In genomic region chr7:55179897-55180682, GRCh38 we compare ENCODE assay signal across 29 cellular contexts.
A peak's percentile ranks its signal among the peaks of the same experiment; 100 is the strongest.
DNase-seq lines count a peak whose midpoint lies in the region; ATAC-seq and TF ChIP-seq lines count a peak whose summit lies in the region.
"Had no signal": no experiment of that assay in that cellular context is flagged by ENCODE, and none has a peak within 500 bp of the region (broad histone marks: within the 10 kb centered on the region; RNA-seq: fewer than 3 reads in every experiment).

No MANE protein-coding gene starts in this region.

- TF ChIP-seq CTCF in Caco-2 (IDR thresholded peaks at IDR 0.05; ENCODE audit: insufficient read depth in 1 of 2, low read depth in 1 of 2, low read length in 1 of 2, severe bottlenecking in 1 of 2, unreplicated experiment in 1 of 2) (no peak), brain (conservative IDR thresholded peaks at IDR 0.05) (no peak), nephron (IDR thresholded peaks at IDR 0.05; ENCODE audit: unreplicated experiment in 3 of 3) (no peak)

- BruUV-seq in Caco-2 (replicated peaks; lab: Mats Ljungman, UMichigan), result no TSS peak

- H3K9me3 ChIP-seq in Caco-2, result no peaks in the 10 kb centered on the region
- H3K9me3 ChIP-seq: esophagus muscularis mucosa, psoas muscle, tibial artery had no signal

- CTCF ChIA-PET in Caco-2 (lab: Charles Lee), result interaction anchor here (0.8 to 2.4 kb wide), 5 partner anchors 70 to 392 kb away, joined by 3 to 34 read pairs (median 4); no protein-coding TSS in a partner anchor
- CTCF ChIA-PET in activated CD4-positive, alpha-beta T cell treated with anti-CD3 and anti-CD28 coated beads, Interleukin-2, amount 10 ng/mL, durations not matched to agents 7 days and 5 days (lab: Charles Lee), result no interaction called here

- H3K9me3 Mint-ChIP-seq in Caco-2 (ENCODE audit: unreplicated experiment) (no peaks in the 10 kb centered on the region), brain (no peaks in the 10 kb centered on the region), nephron (no peaks in the 10 kb centered on the region), immature natural killer cell (no peaks in the 10 kb centered on the region)
- no peaks in the 10 kb centered on the region for H3K9me3 Mint-ChIP-seq in activated CD4-positive, alpha-beta T cell treated with anti-CD3 and anti-CD28 coated beads, Interleukin-2, amount 10 ng/mL, durations not matched to agents 7 days and 5 days
- H3K9me3 Mint-ChIP-seq: activated CD4-positive, alpha-beta memory T cell treated with anti-CD3 and anti-CD28 coated beads, Interleukin-2, amount 10 ng/mL, durations not matched to agents 7 days and 5 days; naive thymus-derived CD4-positive, alpha-beta T cell had no signal

- DNase-seq in Caco-2 (peak in 1 of 2 experiments; percentile 9), NCI-H1694 (lab: John Stamatoyannopoulos, UW) (peak; percentile 80), immature natural killer cell (no peak), UCSD-AML1 (lab: John Stamatoyannopoulos, UW; ENCODE audit: unreplicated experiment) (no peak)
- no peak for DNase-seq in activated CD4-positive, alpha-beta T cell treated with anti-CD3 and anti-CD28 coated beads, Interleukin-2, amount 10 ng/mL, durations not matched to agents 7 days and 5 days
- DNase-seq: ACHN; activated CD4-positive, alpha-beta memory T cell treated with anti-CD3 and anti-CD28 coated beads, Interleukin-2, amount 10 ng/mL, durations not matched to agents 7 days and 5 days; activated effector memory CD4-positive, alpha-beta T cell treated with Interleukin-2 at 50 U/mL for 16 hours; anterior cingulate cortex; cortex of kidney; DMS79 treated with DMSO at 0.1 percent for 48 hours; hypothalamus; left ventricle myocardium superior; midbrain; naive thymus-derived CD4-positive, alpha-beta T cell; NCI-H187; NCI-H524 treated with DMSO at 0.1 percent for 48 hours; nucleus accumbens; PC-9; psoas muscle; SIG-M5; T-helper 1 cell; tibial artery had no signal

- peaks cover 70% of the 10 kb centered on the region for H3K4me1 ChIP-seq in Caco-2

- POLR2A ChIA-PET in Caco-2 (lab: Charles Lee), result no interaction called here
- POLR2A ChIA-PET in activated CD4-positive, alpha-beta T cell treated with anti-CD3 and anti-CD28 coated beads, Interleukin-2, amount 10 ng/mL, durations not matched to agents 7 days and 5 days (lab: Charles Lee), result no interaction called here

- no peak for ATAC-seq in HG02623 (IDR thresholded peaks at IDR 0.05; ENCODE audit: unreplicated experiment)
- ATAC-seq: activated CD4-positive, CD25-positive, alpha-beta regulatory T cell treated with anti-CD3 and anti-CD28 coated beads, Interleukin-2, amount 50 U/mL, for 24 hours; left ventricle myocardium superior; naive thymus-derived CD4-positive, alpha-beta T cell; psoas muscle had no signal

- peak overlapping the region; percentile 68 for H3K4me3 Mint-ChIP-seq in Caco-2 (ENCODE audit: unreplicated experiment)
- H3K4me3 Mint-ChIP-seq in brain, result no peak overlapping the region
- H3K4me3 Mint-ChIP-seq in nephron, result peak overlapping the region in 2 of 3 experiments; percentile 48 to 60
- no peak overlapping the region for H3K4me3 Mint-ChIP-seq in immature natural killer cell
- no peak overlapping the region for H3K4me3 Mint-ChIP-seq in activated CD4-positive, alpha-beta T cell treated with anti-CD3 and anti-CD28 coated beads, Interleukin-2, amount 10 ng/mL, durations not matched to agents 7 days and 5 days
- H3K4me3 Mint-ChIP-seq: activated CD4-positive, alpha-beta memory T cell treated with anti-CD3 and anti-CD28 coated beads, Interleukin-2, amount 10 ng/mL, durations not matched to agents 7 days and 5 days; activated naive CD8-positive, alpha-beta T cell; naive thymus-derived CD4-positive, alpha-beta T cell had no signal

- no peak overlapping the region for H3K4me3 ChIP-seq in Caco-2 (ENCODE audit: low read depth, low read length)
- H3K4me3 ChIP-seq: esophagus muscularis mucosa, PC-9, psoas muscle, tibial artery had no signal

- peak overlapping the region; percentile 92 for H3K27ac Mint-ChIP-seq in Caco-2 (ENCODE audit: unreplicated experiment)
- peak overlapping the region; percentile 43 to 94 (median 83) for H3K27ac Mint-ChIP-seq in brain
- peak overlapping the region; percentile 84 to 90 (median 89) for H3K27ac Mint-ChIP-seq in nephron
- H3K27ac Mint-ChIP-seq in immature natural killer cell, result no peak overlapping the region
- no peak overlapping the region for H3K27ac Mint-ChIP-seq in activated CD4-positive, alpha-beta T cell treated with anti-CD3 and anti-CD28 coated beads, Interleukin-2, amount 10 ng/mL, durations not matched to agents 7 days and 5 days
- H3K27ac Mint-ChIP-seq: activated CD4-positive, alpha-beta memory T cell treated with anti-CD3 and anti-CD28 coated beads, Interleukin-2, amount 10 ng/mL, durations not matched to agents 7 days and 5 days; activated naive CD8-positive, alpha-beta T cell; naive thymus-derived CD4-positive, alpha-beta T cell had no signal

- peaks cover 44% of the 10 kb centered on the region for H3K4me1 Mint-ChIP-seq in Caco-2 (ENCODE audit: low read depth, unreplicated experiment)
- H3K4me1 Mint-ChIP-seq in brain, result peaks cover 50% of the 10 kb centered on the region
- H3K4me1 Mint-ChIP-seq in nephron, result peaks cover 64% of the 10 kb centered on the region
- no peaks in the 10 kb centered on the region for H3K4me1 Mint-ChIP-seq in immature natural killer cell
- no peaks in the 10 kb centered on the region for H3K4me1 Mint-ChIP-seq in activated CD4-positive, alpha-beta T cell treated with anti-CD3 and anti-CD28 coated beads, Interleukin-2, amount 10 ng/mL, durations not matched to agents 7 days and 5 days
- H3K4me1 Mint-ChIP-seq: activated CD4-positive, alpha-beta memory T cell treated with anti-CD3 and anti-CD28 coated beads, Interleukin-2, amount 10 ng/mL, durations not matched to agents 7 days and 5 days; naive thymus-derived CD4-positive, alpha-beta T cell had no signal

- no peaks in the 10 kb centered on the region for H3K27me3 ChIP-seq in Caco-2 (replicated peaks; ENCODE audit: control insufficient read depth, insufficient read depth, low read length)
- H3K27me3 ChIP-seq: esophagus muscularis mucosa, tibial artery had no signal

- H3K27me3 Mint-ChIP-seq in Caco-2 (ENCODE audit: insufficient read depth, unreplicated experiment) (no peaks in the 10 kb centered on the region), brain (peaks cover 3% of the 10 kb centered on the region), nephron (ENCODE audit: low read depth) (peaks cover 12% of the 10 kb centered on the region), immature natural killer cell (ENCODE audit: low read depth in 3 of 3) (peaks cover 2 to 10% (median 3%) of the 10 kb centered on the region in 3 donors)
- H3K27me3 Mint-ChIP-seq in activated CD4-positive, alpha-beta T cell treated with anti-CD3 and anti-CD28 coated beads, Interleukin-2, amount 10 ng/mL, durations not matched to agents 7 days and 5 days, result peaks cover 2% of the 10 kb centered on the region

- intact Hi-C loops in Caco-2 (cut with micrococcal nuclease; ENCODE audit: unreplicated experiment), result loop anchor here (2.0 kb wide), 3 partner anchors 45 to 405 kb away; no protein-coding TSS in a partner anchor

- 0 out of 2 replicates have a peak, but pooled peaks cover 2% of the 10 kb centered on the region for H3K36me3 ChIP-seq in Caco-2 (ENCODE audit: control insufficient read depth, insufficient read depth, low read length)

- peaks cover 33% of the 10 kb centered on the region for H3K36me3 Mint-ChIP-seq in Caco-2 (ENCODE audit: insufficient read depth, unreplicated experiment)
- H3K36me3 Mint-ChIP-seq in brain, result peaks cover 7% of the 10 kb centered on the region
- H3K36me3 Mint-ChIP-seq in nephron (ENCODE audit: low read depth), result peaks cover 15% of the 10 kb centered on the region
- no peaks in the 10 kb centered on the region for H3K36me3 Mint-ChIP-seq in immature natural killer cell
- H3K36me3 Mint-ChIP-seq in activated CD4-positive, alpha-beta T cell treated with anti-CD3 and anti-CD28 coated beads, Interleukin-2, amount 10 ng/mL, durations not matched to agents 7 days and 5 days (ENCODE audit: low read depth), result no peaks in the 10 kb centered on the region
- H3K36me3 Mint-ChIP-seq: activated naive CD8-positive, alpha-beta T cell; naive thymus-derived CD4-positive, alpha-beta T cell had no signal

Comparison
In these comparisons a context has a peak if more than half of its experiments do, and no peak if none do; other contexts are left out.
1. H3K27ac Mint-ChIP-seq: peak in Caco-2 (single experiment), brain (5 of 5) and nephron (3 of 3); none in immature natural killer cell (0 of 6) and activated CD4-positive, alpha-beta T cell treated with anti-CD3 and anti-CD28 coated beads, Interleukin-2, amount 10 ng/mL, durations not matched to agents 7 days and 5 days (single experiment).
2. H3K4me3 Mint-ChIP-seq: peak in Caco-2 (single experiment) and nephron (2 of 3); none in brain (0 of 5), immature natural killer cell (0 of 5) and activated CD4-positive, alpha-beta T cell treated with anti-CD3 and anti-CD28 coated beads, Interleukin-2, amount 10 ng/mL, durations not matched to agents 7 days and 5 days (single experiment).